Comparison of ENCODE assay signal across 8 cellular contexts in the genomic region with DNA sequence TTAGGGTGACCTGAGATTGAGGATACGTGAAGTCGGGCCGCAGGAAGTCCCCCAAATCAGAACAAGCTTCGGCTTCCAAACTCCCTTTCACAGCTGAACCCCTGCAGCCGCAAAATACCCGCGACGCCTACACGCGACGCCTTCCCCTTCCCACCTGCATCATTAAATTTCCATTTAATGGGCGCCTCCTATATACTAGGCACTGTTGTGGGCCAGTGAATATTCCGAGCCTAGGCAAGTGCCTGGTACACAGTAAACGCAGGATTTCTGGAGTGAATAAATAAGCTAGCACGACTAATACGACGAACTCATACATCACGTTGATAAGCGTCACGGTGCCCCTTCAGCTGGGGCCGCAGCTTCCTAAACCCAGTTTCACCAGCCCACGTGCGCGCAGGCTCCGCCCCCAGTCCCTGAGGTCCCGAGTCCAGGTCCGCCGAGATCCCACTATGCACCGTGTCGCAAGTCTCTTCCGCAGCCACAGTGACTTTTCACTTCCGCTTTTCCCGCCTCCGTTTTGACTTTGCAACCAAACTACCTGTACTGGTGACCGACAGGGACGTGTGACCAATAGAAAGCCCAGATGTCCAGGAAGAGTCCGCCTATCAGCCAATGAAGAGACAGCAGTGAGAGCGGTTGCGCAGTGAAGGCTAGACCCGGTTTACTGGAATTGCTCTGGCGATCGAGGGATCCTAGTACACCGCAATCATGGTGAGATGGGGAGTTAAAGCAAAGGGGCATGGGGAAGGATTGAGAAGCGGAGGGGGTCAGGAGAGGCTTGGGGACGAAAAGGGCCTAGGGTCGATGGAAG.
A peak's percentile ranks its signal among the peaks of the same experiment; 100 is the strongest.
DNase-seq lines count a peak whose midpoint lies in the region; ATAC-seq lines count a peak whose summit lies in the region.

A gene (plus strand): TSS at position 623 of the 811 bp plus-strand sequence. CDS start 86 bp downstream, at position 709.

- ATAC-seq in GM18519 (IDR thresholded peaks at IDR 0.05; ENCODE audit: low FRiP score, unreplicated experiment) (peak; percentile 74), HG03045 (IDR thresholded peaks at IDR 0.05; ENCODE audit: unreplicated experiment) (peak; percentile 81)

- DNase-seq in NCI-H2081 treated with DMSO at 0.1 percent for 48 hours (lab: John Stamatoyannopoulos, UW) (peak; percentile 99), T1000 (lab: John Stamatoyannopoulos, UW) (peak; percentile 97), astrocyte of the hippocampus (ENCODE audit: low read depth, low spot score) (peak; percentile 99), hippocampal formation (lab: John Stamatoyannopoulos, UW) (peak; percentile 98 to 100), retina (peak; percentile 96), cortex of kidney (lab: John Stamatoyannopoulos, UW) (no peak)
